12 cellular contexts compared by ENCODE assay signal in genomic region chr21:39114871-39115658, GRCh38.
DNase-seq lines count a peak whose midpoint lies in the region; ATAC-seq and TF ChIP-seq lines count a peak whose summit lies in the region.
"Had no signal": no experiment of that assay in that cellular context is flagged by ENCODE, and none has a peak within 500 bp of the region (broad histone marks: within the 10 kb centered on the region; RNA-seq: fewer than 3 reads in every experiment).

No MANE protein-coding gene starts in this region.

- peak; percentile 69; the same call in 1 of the 2 replicates for ATAC-seq in Panc1
- peak; percentile 72 for ATAC-seq in omental fat pad (ENCODE audit: low FRiP score)
- no peak for ATAC-seq in GM19035 (IDR thresholded peaks at IDR 0.05; ENCODE audit: unreplicated experiment)
- ATAC-seq: activated CD4-positive, CD25-positive, alpha-beta regulatory T cell treated with anti-CD3 and anti-CD28 coated beads, Interleukin-2, amount 50 U/mL, for 24 hours had no signal

- H3K9me3 ChIP-seq in GM23248 (ENCODE audit: low read depth) (no peaks in the 10 kb centered on the region), Panc1 (ENCODE audit: control insufficient read depth, insufficient read depth, low read depth, low read length) (no peaks in the 10 kb centered on the region), SJCRH30 (replicated peaks) (no peaks in the 10 kb centered on the region)
- H3K9me3 ChIP-seq: breast epithelium, ovary, suprapubic skin had no signal

- DNase-seq in GM23248 (peak; percentile 74), Panc1 (ENCODE audit: low read depth, low spot score) (no peak), cardiac fibroblast (ENCODE audit: low read depth in 2 of 2) (peak; percentile 73 to 85), omental fat pad (ENCODE audit: low spot score) (no peak), iPS-NIHi11 (ENCODE audit: low spot score) (no peak), NCI-H2227 treated with DMSO at 0.1 percent for 48 hours (lab: John Stamatoyannopoulos, UW) (no peak), SJCRH30 (no peak)
- DNase-seq: ovary had no signal

- H3K4me3 ChIP-seq in GM23248 (no peak overlapping the region), Panc1 (ENCODE audit: low read depth in 2 of 2, low read length in 2 of 2) (no peak overlapping the region), cardiac fibroblast (replicated peaks in 1 of 2; ENCODE audit: low read depth in 2 of 2, low read length in 2 of 2) (no peak overlapping the region), SJCRH30 (no peak overlapping the region)
- H3K4me3 ChIP-seq: breast epithelium, ovary, suprapubic skin had no signal

- no peaks in the 10 kb centered on the region for H3K27me3 ChIP-seq in GM23248 (replicated peaks; ENCODE audit: insufficient read depth)
- H3K27me3 ChIP-seq in Panc1 (ENCODE audit: control insufficient read depth, insufficient read depth, low read length): no peaks in the 10 kb centered on the region
- H3K27me3 ChIP-seq in SJCRH30: no peaks in the 10 kb centered on the region
- H3K27me3 ChIP-seq: breast epithelium, ovary, suprapubic skin had no signal

- H3K4me1 ChIP-seq in GM23248 (ENCODE audit: insufficient read depth) (peaks cover 11% of the 10 kb centered on the region), Panc1 (ENCODE audit: control insufficient read depth, insufficient read depth, low read length) (no peaks in the 10 kb centered on the region), SJCRH30 (no peaks in the 10 kb centered on the region)
- H3K4me1 ChIP-seq: breast epithelium, suprapubic skin had no signal

- TF ChIP-seq CTCF in Panc1 (IDR thresholded peaks at IDR 0.05) (no peak), cardiac fibroblast (IDR thresholded peaks at IDR 0.05; ENCODE audit: low read depth, low read length) (no peak), omental fat pad (IDR thresholded peaks at IDR 0.05) (no peak)

- H3K79me2 ChIP-seq in GM23248 (ENCODE audit: insufficient read depth): no peaks in the 10 kb centered on the region

- H2AFZ ChIP-seq in GM23248: no peak overlapping the region

- in situ Hi-C loops in GM23248 (cut with MboI) (no loop called here), Panc1 (cut with HindIII; ENCODE audit: low pct_unique_long_range_greater_than_20kb, low sequenced_read_pairs) (no loop called here)

- H4K20me1 ChIP-seq in GM23248 (ENCODE audit: insufficient read depth): no peaks in the 10 kb centered on the region

- no TSS peak for BruUV-seq in Panc1 (replicated peaks; lab: Mats Ljungman, UMichigan)

- no peaks in the 10 kb centered on the region for H3K9me2 ChIP-seq in GM23248 (ENCODE audit: insufficient read depth)

- CTCF ChIA-PET in Panc1 (lab: Charles Lee): no interaction called here

- H3K4me2 ChIP-seq in GM23248 (ENCODE audit: unreplicated experiment): no peak overlapping the region

- no peaks in the 10 kb centered on the region for H3K36me3 ChIP-seq in GM23248 (ENCODE audit: low read depth)
- no peaks in the 10 kb centered on the region for H3K36me3 ChIP-seq in Panc1 (ENCODE audit: control insufficient read depth, insufficient read depth, low read length)
- no peaks in the 10 kb centered on the region for H3K36me3 ChIP-seq in SJCRH30
- H3K36me3 ChIP-seq: breast epithelium, ovary, suprapubic skin had no signal

- no peak overlapping the region for H3K9ac ChIP-seq in GM23248

- H3F3A ChIP-seq in GM23248 (ENCODE audit: insufficient read depth): peaks cover 6% of the 10 kb centered on the region; the same call in 1 of the 2 replicates

- intact Hi-C loops in Panc1 (cut with micrococcal nuclease; ENCODE audit: unreplicated experiment): no loop called here

- H3K27ac ChIP-seq in GM23248 (no peak overlapping the region), Panc1 (ENCODE audit: low read length) (no peak overlapping the region), SJCRH30 (no peak overlapping the region)
- H3K27ac ChIP-seq: breast epithelium, ovary, suprapubic skin had no signal

- POLR2A ChIA-PET in Panc1 (lab: Charles Lee): no interaction called here

- 41% methylated on average over 11 to 12 of the region's 12 CpGs for WGBS in GM23248 (ENCODE audit: low coverage in 1 of 2, low lambda C conversion rate in 2 of 2, missing lambda C conversion rate in 2 of 2), 2 experiments

Comparison
In these comparisons a context has a peak if more than half of its experiments do, and no peak if none do; other contexts are left out.
1. DNase-seq: peak in GM23248 (single experiment) and cardiac fibroblast (2 of 2); none in Panc1 (single experiment), omental fat pad (single experiment), iPS-NIHi11 (single experiment), NCI-H2227 treated with DMSO at 0.1 percent for 48 hours (single experiment) and SJCRH30 (0 of 2).